In genomic region chr11:9565822-9566560, GRCh38 we compare ENCODE assay signal across 1 cellular context.
TF ChIP-seq lines count a peak whose summit lies in the region.

No MANE protein-coding gene starts in this region.

TF ChIP-seq in K562, 482 proteins besides CTCF, POLR2A, EP300 and RAD21 (continued from another document and continues in another):
- TF ChIP-seq, protein P1, sequence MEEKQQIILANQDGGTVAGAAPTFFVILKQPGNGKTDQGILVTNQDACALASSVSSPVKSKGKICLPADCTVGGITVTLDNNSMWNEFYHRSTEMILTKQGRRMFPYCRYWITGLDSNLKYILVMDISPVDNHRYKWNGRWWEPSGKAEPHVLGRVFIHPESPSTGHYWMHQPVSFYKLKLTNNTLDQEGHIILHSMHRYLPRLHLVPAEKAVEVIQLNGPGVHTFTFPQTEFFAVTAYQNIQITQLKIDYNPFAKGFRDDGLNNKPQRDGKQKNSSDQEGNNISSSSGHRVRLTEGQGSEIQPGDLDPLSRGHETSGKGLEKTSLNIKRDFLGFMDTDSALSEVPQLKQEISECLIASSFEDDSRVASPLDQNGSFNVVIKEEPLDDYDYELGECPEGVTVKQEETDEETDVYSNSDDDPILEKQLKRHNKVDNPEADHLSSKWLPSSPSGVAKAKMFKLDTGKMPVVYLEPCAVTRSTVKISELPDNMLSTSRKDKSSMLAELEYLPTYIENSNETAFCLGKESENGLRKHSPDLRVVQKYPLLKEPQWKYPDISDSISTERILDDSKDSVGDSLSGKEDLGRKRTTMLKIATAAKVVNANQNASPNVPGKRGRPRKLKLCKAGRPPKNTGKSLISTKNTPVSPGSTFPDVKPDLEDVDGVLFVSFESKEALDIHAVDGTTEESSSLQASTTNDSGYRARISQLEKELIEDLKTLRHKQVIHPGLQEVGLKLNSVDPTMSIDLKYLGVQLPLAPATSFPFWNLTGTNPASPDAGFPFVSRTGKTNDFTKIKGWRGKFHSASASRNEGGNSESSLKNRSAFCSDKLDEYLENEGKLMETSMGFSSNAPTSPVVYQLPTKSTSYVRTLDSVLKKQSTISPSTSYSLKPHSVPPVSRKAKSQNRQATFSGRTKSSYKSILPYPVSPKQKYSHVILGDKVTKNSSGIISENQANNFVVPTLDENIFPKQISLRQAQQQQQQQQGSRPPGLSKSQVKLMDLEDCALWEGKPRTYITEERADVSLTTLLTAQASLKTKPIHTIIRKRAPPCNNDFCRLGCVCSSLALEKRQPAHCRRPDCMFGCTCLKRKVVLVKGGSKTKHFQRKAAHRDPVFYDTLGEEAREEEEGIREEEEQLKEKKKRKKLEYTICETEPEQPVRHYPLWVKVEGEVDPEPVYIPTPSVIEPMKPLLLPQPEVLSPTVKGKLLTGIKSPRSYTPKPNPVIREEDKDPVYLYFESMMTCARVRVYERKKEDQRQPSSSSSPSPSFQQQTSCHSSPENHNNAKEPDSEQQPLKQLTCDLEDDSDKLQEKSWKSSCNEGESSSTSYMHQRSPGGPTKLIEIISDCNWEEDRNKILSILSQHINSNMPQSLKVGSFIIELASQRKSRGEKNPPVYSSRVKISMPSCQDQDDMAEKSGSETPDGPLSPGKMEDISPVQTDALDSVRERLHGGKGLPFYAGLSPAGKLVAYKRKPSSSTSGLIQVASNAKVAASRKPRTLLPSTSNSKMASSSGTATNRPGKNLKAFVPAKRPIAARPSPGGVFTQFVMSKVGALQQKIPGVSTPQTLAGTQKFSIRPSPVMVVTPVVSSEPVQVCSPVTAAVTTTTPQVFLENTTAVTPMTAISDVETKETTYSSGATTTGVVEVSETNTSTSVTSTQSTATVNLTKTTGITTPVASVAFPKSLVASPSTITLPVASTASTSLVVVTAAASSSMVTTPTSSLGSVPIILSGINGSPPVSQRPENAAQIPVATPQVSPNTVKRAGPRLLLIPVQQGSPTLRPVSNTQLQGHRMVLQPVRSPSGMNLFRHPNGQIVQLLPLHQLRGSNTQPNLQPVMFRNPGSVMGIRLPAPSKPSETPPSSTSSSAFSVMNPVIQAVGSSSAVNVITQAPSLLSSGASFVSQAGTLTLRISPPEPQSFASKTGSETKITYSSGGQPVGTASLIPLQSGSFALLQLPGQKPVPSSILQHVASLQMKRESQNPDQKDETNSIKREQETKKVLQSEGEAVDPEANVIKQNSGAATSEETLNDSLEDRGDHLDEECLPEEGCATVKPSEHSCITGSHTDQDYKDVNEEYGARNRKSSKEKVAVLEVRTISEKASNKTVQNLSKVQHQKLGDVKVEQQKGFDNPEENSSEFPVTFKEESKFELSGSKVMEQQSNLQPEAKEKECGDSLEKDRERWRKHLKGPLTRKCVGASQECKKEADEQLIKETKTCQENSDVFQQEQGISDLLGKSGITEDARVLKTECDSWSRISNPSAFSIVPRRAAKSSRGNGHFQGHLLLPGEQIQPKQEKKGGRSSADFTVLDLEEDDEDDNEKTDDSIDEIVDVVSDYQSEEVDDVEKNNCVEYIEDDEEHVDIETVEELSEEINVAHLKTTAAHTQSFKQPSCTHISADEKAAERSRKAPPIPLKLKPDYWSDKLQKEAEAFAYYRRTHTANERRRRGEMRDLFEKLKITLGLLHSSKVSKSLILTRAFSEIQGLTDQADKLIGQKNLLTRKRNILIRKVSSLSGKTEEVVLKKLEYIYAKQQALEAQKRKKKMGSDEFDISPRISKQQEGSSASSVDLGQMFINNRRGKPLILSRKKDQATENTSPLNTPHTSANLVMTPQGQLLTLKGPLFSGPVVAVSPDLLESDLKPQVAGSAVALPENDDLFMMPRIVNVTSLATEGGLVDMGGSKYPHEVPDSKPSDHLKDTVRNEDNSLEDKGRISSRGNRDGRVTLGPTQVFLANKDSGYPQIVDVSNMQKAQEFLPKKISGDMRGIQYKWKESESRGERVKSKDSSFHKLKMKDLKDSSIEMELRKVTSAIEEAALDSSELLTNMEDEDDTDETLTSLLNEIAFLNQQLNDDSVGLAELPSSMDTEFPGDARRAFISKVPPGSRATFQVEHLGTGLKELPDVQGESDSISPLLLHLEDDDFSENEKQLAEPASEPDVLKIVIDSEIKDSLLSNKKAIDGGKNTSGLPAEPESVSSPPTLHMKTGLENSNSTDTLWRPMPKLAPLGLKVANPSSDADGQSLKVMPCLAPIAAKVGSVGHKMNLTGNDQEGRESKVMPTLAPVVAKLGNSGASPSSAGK (IDR thresholded peaks at IDR 0.05), result peak; percentile 62; the same call in 1 of the 2 replicates
- peak; percentile 89 for TF ChIP-seq MAFK (IDR thresholded peaks at IDR 0.05; ENCODE audit: low read length)
- TF ChIP-seq ZNF507 (tag; conservative IDR thresholded peaks at IDR 0.05), result no peak
- no peak for TF ChIP-seq SIRT6 (IDR thresholded peaks at IDR 0.05; ENCODE audit: low read depth, low read length)
- no peak for TF ChIP-seq RHOXF2B (CRISPR knock-in tag; conservative IDR thresholded peaks at IDR 0.05)
- TF ChIP-seq CBX8 (IDR thresholded peaks at IDR 0.05; ENCODE audit: borderline replicate concordance, extremely low read depth, low read depth, low read length, poor library complexity, severe bottlenecking), result no peak
- peak; percentile 97 for TF ChIP-seq C11orf30 (IDR thresholded peaks at IDR 0.05; ENCODE audit: low read depth)
- TF ChIP-seq ARID4B (CRISPR knock-in tag; IDR thresholded peaks at IDR 0.05), result no peak
- peak; percentile 80 for TF ChIP-seq TEAD4 (IDR thresholded peaks at IDR 0.05; ENCODE audit: low read length)
- no peak for TF ChIP-seq TEAD4 (CRISPR knock-in tag; IDR thresholded peaks at IDR 0.05; ENCODE audit: borderline replicate concordance)
- 0 out of 2 replicates have a peak, but pooled peaks have one; percentile 4 for TF ChIP-seq ZBTB12 (CRISPR knock-in tag; IDR thresholded peaks at IDR 0.05)
- TF ChIP-seq FOXM1 (IDR thresholded peaks at IDR 0.05; ENCODE audit: low read depth), result peak; percentile 97
- peak; percentile 97; the same call in 1 of the 2 replicates for TF ChIP-seq FOXM1 (CRISPR knock-in tag; IDR thresholded peaks at IDR 0.05; ENCODE audit: low read depth)
- TF ChIP-seq TOE1 (IDR thresholded peaks at IDR 0.05; ENCODE audit: borderline replicate concordance), result 0 out of 2 replicates have a peak, but pooled peaks have one; percentile 69
- TF ChIP-seq TOE1 (CRISPR knock-in tag; IDR thresholded peaks at IDR 0.05; ENCODE audit: borderline replicate concordance, low read depth), result no peak
- TF ChIP-seq, protein P2, sequence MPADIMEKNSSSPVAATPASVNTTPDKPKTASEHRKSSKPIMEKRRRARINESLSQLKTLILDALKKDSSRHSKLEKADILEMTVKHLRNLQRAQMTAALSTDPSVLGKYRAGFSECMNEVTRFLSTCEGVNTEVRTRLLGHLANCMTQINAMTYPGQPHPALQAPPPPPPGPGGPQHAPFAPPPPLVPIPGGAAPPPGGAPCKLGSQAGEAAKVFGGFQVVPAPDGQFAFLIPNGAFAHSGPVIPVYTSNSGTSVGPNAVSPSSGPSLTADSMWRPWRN (IDR thresholded peaks at IDR 0.05; ENCODE audit: low read depth), result peak; percentile 31; the same call in 1 of the 2 replicates
- TF ChIP-seq COPS2 (conservative IDR thresholded peaks at IDR 0.05), result no peak
- no peak for TF ChIP-seq ZNF143 (CRISPR knock-in tag; IDR thresholded peaks at IDR 0.05)
- no peak for TF ChIP-seq HDGF (IDR thresholded peaks at IDR 0.05)
- no peak for TF ChIP-seq SLC30A9 (CRISPR knock-in tag; IDR thresholded peaks at IDR 0.05)
- TF ChIP-seq, protein P3, sequence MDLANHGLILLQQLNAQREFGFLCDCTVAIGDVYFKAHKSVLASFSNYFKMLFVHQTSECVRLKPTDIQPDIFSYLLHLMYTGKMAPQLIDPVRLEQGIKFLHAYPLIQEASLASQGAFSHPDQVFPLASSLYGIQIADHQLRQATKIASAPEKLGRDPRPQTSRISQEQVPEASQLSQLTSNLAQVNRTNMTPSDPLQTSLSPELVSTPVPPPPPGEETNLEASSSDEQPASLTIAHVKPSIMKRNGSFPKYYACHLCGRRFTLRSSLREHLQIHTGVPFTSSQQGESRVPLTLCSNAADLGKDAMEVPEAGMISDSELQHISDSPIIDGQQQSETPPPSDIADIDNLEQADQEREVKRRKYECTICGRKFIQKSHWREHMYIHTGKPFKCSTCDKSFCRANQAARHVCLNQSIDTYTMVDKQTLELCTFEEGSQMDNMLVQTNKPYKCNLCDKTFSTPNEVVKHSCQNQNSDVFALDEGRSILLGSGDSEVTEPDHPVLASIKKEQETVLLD (IDR thresholded peaks at IDR 0.05), result peak; percentile 72; the same call in 1 of the 2 replicates
- peak; percentile 69 for TF ChIP-seq MYBL2 (IDR thresholded peaks at IDR 0.05; ENCODE audit: low read depth)
- no peak for TF ChIP-seq MYBL2 (CRISPR knock-in tag; IDR thresholded peaks at IDR 0.05; ENCODE audit: borderline replicate concordance)
- peak; percentile 83 for TF ChIP-seq NFE2 (IDR thresholded peaks at IDR 0.05; ENCODE audit: low read depth)
- TF ChIP-seq, protein P4, sequence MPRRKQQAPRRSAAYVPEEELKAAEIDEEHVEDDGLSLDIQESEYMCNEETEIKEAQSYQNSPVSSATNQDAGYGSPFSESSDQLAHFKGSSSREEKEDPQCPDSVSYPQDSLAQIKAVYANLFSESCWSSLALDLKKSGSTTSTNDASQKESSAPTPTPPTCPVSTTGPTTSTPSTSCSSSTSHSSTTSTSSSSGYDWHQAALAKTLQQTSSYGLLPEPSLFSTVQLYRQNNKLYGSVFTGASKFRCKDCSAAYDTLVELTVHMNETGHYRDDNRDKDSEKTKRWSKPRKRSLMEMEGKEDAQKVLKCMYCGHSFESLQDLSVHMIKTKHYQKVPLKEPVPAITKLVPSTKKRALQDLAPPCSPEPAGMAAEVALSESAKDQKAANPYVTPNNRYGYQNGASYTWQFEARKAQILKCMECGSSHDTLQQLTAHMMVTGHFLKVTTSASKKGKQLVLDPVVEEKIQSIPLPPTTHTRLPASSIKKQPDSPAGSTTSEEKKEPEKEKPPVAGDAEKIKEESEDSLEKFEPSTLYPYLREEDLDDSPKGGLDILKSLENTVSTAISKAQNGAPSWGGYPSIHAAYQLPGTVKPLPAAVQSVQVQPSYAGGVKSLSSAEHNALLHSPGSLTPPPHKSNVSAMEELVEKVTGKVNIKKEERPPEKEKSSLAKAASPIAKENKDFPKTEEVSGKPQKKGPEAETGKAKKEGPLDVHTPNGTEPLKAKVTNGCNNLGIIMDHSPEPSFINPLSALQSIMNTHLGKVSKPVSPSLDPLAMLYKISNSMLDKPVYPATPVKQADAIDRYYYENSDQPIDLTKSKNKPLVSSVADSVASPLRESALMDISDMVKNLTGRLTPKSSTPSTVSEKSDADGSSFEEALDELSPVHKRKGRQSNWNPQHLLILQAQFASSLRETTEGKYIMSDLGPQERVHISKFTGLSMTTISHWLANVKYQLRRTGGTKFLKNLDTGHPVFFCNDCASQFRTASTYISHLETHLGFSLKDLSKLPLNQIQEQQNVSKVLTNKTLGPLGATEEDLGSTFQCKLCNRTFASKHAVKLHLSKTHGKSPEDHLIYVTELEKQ (CRISPR knock-in tag; IDR thresholded peaks at IDR 0.05), result no peak
- TF ChIP-seq CXXC5 (CRISPR knock-in tag; IDR thresholded peaks at IDR 0.05), result peak; percentile 75
- peak; percentile 87 for TF ChIP-seq ZNF766 (CRISPR knock-in tag; conservative IDR thresholded peaks at IDR 0.05)
- TF ChIP-seq ZC3H4 (CRISPR knock-in tag; IDR thresholded peaks at IDR 0.05; ENCODE audit: borderline replicate concordance), result no peak
- TF ChIP-seq NELFE (IDR thresholded peaks at IDR 0.05; ENCODE audit: insufficient read depth, insufficient read length), result no peak
- peak; percentile 91 for TF ChIP-seq PKNOX1 (IDR thresholded peaks at IDR 0.05)
- TF ChIP-seq POLR2AphosphoS5 (IDR thresholded peaks at IDR 0.05; ENCODE audit: control insufficient read depth, insufficient read depth, low read depth, low read length), result peak; percentile 69
